Comparison of ENCODE assay signal across 24 cellular contexts in genomic region chr20:19781235-19781634, GRCh38. TPM values are rescaled to one million over a fixed set of nuclear protein-coding genes. Genes with fewer than 3 reads are reported as not detected.
"Had no signal": no experiment of that assay in that cellular context is flagged by ENCODE, and none has a peak within 500 bp of the region (broad histone marks: within the 10 kb centered on the region; RNA-seq: fewer than 3 reads in every experiment).

No MANE protein-coding gene starts in this region.

- H3K9ac ChIP-seq: parathyroid adenoma had no signal

- H3K27ac ChIP-seq: esophagus squamous epithelium, neutrophil, parathyroid adenoma, skin epidermis, suprapubic skin had no signal

- H3K36me3 ChIP-seq: esophagus squamous epithelium, neutrophil, suprapubic skin had no signal

- H3K4me3 ChIP-seq: esophagus squamous epithelium, lung, mucosa of descending colon, skin epidermis, suprapubic skin had no signal

- H3K9me3 ChIP-seq: esophagus squamous epithelium, mucosa of descending colon, neutrophil, suprapubic skin had no signal

- ATAC-seq: effector memory CD8-positive, alpha-beta T cell; mucosa of descending colon; natural killer cell treated with Interleukin-12 subunit alpha and Interleukin-12 subunit beta and Interleukin-15 and Interleukin-18, amount 100 ng/mL, for 72 hours; stimulated activated naive CD8-positive, alpha-beta T cell treated with anti-CD3 and anti-CD28 coated beads, Interleukin-15, amount 100 ng/mL, for 72 hours had no signal

- H2AFZ ChIP-seq: parathyroid adenoma had no signal

- DNase-seq: cerebellar nuclear complex; cortex of kidney; effector memory CD8-positive, alpha-beta T cell; erythroblast; esophagus squamous epithelium; foreskin melanocyte; hypothalamus; immature natural killer cell; islet precursor cell; kidney glomerular epithelial cell; mucosa of descending colon; naive B cell; stimulated activated CD4-positive, alpha-beta T cell treated with anti-CD3 and anti-CD28 coated beads, Interleukin-15, amount 100 ng/mL, for 24 hours; stimulated activated CD4-positive, alpha-beta T cell treated with anti-CD3 and anti-CD28 coated beads, Interleukin-2, amount 100 ng/mL, for 48 hours; stimulated activated CD8-positive, alpha-beta memory T cell treated with anti-CD3 and anti-CD28 coated beads, Interleukin-4, amount 100 ng/mL, for 48 hours; stimulated activated naive CD4-positive, alpha-beta T cell; stimulated activated naive CD8-positive, alpha-beta T cell treated with anti-CD3 and anti-CD28 coated beads, Interleukin-15, amount 100 ng/mL, for 72 hours; trophoblast cell had no signal

- H3K27me3 ChIP-seq: esophagus squamous epithelium, neutrophil, suprapubic skin had no signal

RNA-seq across cellular contexts. Expression of gene RIN2, which starts 23.2 kb away (rescaled TPM):
- total RNA-seq: natural killer cell treated with Interleukin-12 subunit alpha and Interleukin-12 subunit beta and Interleukin-15 and Interleukin-18, amount 100 ng/mL, for 72 hours had no signal
- polyA plus RNA-seq: immature natural killer cell had no signal
